1 cellular context compared by ENCODE assay signal in the genomic region with DNA sequence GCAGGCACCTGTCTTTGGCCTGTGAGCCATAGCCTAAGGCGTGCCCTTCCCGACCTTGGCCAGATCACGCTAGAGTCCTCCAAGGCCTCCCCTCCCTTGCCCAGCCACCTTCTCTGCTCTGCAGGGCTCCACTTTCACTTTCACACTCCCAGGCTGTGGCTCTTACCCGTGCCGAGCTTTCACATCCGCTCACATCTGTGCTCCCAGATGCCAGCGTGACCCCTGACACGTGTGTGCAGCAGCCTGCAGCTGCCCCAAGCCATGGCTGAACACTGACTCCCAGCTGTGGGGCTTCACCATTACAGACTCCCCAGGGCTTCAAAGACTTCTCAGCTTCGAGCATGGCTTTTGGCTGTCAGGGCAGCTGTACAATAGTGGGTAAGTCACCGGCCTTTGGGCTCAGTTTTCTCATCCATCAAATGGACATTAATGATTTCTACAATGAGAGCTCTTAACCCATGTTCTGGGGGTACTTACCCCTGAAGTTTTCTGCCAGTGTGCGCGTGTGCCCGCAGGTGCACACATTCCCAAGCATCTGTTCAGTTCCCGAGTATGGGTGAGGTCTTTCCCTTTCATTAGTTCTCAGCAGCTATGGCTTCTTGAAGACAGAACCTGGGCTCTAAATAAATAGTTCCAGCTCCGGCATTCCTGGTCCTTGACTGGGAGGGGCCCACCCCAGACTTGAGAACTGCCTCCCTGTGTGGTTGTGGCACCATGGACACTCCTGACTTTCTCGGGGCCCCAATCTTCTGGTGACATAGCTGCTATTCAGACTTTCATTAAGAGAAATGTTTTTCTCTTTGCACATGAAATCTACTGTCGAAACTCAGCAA.
A peak's percentile ranks its signal among the peaks of the same experiment; 100 is the strongest.
TF ChIP-seq lines count a peak whose summit lies in the region.

No MANE protein-coding gene starts in this region.

TF ChIP-seq in endothelial cell of umbilical vein, 7 proteins besides CTCF, POLR2A, EP300 and RAD21 (continued from another document):
- TF ChIP-seq, protein P1, sequence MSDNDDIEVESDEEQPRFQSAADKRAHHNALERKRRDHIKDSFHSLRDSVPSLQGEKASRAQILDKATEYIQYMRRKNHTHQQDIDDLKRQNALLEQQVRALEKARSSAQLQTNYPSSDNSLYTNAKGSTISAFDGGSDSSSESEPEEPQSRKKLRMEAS (IDR thresholded peaks at IDR 0.05; ENCODE audit: insufficient read depth, insufficient read length), result peak; percentile 38
